ENCODE assay signal across 1 cellular context in the genomic region with DNA sequence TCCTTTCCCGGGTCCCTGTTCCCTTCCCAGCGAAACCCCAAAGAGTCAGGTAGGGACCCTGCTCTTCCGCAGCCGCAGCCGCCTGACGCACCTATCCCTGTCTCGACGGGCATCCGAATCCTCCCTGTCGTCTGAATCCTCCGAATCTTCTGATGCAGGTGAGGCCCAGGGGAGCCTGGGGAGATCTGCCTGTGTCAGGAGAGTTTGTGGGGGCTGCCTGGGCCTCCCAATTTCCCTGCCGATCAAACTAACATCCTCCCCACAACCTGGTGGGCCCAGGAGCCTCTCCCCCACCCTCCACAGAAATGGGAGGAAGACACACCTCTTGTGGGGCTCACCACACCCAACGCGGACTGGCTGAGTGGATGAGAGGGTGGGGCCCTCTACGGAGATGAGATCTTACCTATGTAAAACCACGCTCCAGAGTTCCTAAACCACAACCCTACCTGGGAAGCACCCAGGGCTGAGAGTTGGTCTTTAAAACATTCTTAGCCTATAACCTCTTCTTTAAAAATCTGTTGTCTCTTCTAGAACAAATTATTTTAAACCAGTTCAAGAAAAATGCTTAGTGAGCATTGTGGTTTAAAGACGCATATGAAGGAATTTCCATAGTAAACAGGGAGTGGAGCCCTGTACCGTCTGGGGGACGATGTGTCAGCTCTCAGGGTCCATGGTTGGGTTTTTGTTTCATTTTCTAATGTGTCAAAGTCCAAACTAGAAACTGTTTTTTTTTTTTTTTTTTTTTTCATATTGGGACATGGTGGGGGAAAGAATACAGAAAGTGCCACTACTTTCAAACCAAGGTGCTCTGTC.
TF ChIP-seq lines count a peak whose summit lies in the region.

No MANE protein-coding gene starts in this region.

TF ChIP-seq in HCT116, 20 proteins besides CTCF, POLR2A, EP300 and RAD21:
- no peak for TF ChIP-seq JUND (IDR thresholded peaks at IDR 0.05)
- TF ChIP-seq POLR2AphosphoS5 (IDR thresholded peaks at IDR 0.05; ENCODE audit: low read depth, low read length) = peak; percentile 25; the same call in 1 of the 2 replicates
- TF ChIP-seq, protein P1, sequence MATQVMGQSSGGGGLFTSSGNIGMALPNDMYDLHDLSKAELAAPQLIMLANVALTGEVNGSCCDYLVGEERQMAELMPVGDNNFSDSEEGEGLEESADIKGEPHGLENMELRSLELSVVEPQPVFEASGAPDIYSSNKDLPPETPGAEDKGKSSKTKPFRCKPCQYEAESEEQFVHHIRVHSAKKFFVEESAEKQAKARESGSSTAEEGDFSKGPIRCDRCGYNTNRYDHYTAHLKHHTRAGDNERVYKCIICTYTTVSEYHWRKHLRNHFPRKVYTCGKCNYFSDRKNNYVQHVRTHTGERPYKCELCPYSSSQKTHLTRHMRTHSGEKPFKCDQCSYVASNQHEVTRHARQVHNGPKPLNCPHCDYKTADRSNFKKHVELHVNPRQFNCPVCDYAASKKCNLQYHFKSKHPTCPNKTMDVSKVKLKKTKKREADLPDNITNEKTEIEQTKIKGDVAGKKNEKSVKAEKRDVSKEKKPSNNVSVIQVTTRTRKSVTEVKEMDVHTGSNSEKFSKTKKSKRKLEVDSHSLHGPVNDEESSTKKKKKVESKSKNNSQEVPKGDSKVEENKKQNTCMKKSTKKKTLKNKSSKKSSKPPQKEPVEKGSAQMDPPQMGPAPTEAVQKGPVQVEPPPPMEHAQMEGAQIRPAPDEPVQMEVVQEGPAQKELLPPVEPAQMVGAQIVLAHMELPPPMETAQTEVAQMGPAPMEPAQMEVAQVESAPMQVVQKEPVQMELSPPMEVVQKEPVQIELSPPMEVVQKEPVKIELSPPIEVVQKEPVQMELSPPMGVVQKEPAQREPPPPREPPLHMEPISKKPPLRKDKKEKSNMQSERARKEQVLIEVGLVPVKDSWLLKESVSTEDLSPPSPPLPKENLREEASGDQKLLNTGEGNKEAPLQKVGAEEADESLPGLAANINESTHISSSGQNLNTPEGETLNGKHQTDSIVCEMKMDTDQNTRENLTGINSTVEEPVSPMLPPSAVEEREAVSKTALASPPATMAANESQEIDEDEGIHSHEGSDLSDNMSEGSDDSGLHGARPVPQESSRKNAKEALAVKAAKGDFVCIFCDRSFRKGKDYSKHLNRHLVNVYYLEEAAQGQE (IDR thresholded peaks at IDR 0.05; ENCODE audit: low read depth) = no peak
- TF ChIP-seq ZFX (IDR thresholded peaks at IDR 0.05) = no peak
- TF ChIP-seq ZBTB33 (IDR thresholded peaks at IDR 0.05; ENCODE audit: extremely low read depth, insufficient replicate concordance, low read length) = no peak
TF ChIP-seq in HCT116: peak in this region for 1.
